ENCODE assay signal across 8 cellular contexts in the genomic region with DNA sequence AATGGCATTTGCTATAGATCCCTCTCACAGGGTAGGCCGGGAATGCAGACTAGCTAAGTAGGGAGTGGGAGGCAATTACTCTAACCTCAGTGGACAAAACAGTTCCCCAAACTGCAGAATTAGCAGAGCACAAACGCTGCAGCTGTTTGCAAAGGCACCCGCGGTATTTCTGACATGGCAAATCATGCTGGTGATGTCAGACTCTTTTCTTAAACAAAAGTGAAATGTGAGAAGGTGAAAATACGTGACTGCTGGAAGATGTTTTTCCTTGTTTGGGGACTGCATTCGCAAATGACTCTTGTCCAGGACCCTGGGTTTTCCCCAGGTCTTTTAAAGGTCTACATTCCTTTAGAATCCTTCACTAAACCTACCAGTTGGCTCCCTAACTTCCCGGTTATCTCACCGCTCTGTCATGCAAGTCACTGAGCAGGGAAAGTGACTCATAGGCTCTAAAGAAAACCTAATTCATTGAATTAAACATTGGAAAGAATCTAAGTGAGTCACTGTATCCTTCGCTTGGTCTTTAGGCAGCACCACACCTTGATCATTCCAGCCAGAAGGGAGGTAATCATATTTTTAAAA.
DNase-seq lines count a peak whose midpoint lies in the region; ATAC-seq and TF ChIP-seq lines count a peak whose summit lies in the region.

No MANE protein-coding gene starts in this region.

- peak overlapping the region in 1 of 10 donors; percentile 2 for H3K4me3 Mint-ChIP-seq in naive thymus-derived CD8-positive, alpha-beta T cell
- H3K4me3 Mint-ChIP-seq in T-cell: no peak overlapping the region

- DNase-seq in NCI-H2107 treated with DMSO at 0.1 percent for 48 hours (lab: John Stamatoyannopoulos, UW; ENCODE audit: unreplicated experiment) (peak; percentile 89), cardiac fibroblast (ENCODE audit: low read depth in 2 of 2) (peak; percentile 83 to 100), left lung (peak in 1 of 2 donors; percentile 48), OCI-LY7 (ENCODE audit: low spot score) (no peak), T-cell (no peak)
- no peak for DNase-seq in naive thymus-derived CD8-positive, alpha-beta T cell

- no peak overlapping the region for H2AFZ ChIP-seq in OCI-LY7 (ENCODE audit: low read length)

- CTCF ChIA-PET in OCI-LY7 (lab: Charles Lee; ENCODE audit: unreplicated experiment): no interaction called here
- CTCF ChIA-PET in T-cell (lab: Charles Lee): no interaction called here

- no peak overlapping the region for H3K27ac Mint-ChIP-seq in naive thymus-derived CD8-positive, alpha-beta T cell
- no peak overlapping the region for H3K27ac Mint-ChIP-seq in T-cell

- intact Hi-C loops in left lung (cut with DNase I): no loop called here
- intact Hi-C loops in OCI-LY7 (cut with micrococcal nuclease; ENCODE audit: unreplicated experiment): no loop called here

- no peaks in the 10 kb centered on the region for H3K36me3 Mint-ChIP-seq in naive thymus-derived CD8-positive, alpha-beta T cell
- no peaks in the 10 kb centered on the region for H3K36me3 Mint-ChIP-seq in T-cell

- peak overlapping the region; percentile 60 to 82 for H3K27ac ChIP-seq in left lung
- peak overlapping the region; percentile 15 for H3K27ac ChIP-seq in urinary bladder (ENCODE audit: low read depth)
- H3K27ac ChIP-seq in OCI-LY7 (ENCODE audit: low read depth, low read length, poor library complexity, severe bottlenecking): no peak overlapping the region

- H3K4me1 Mint-ChIP-seq in naive thymus-derived CD8-positive, alpha-beta T cell: peaks cover 0 to 10% (median 6%) of the 10 kb centered on the region in 4 donors
- peaks cover 3 to 11% (median 8%) of the 10 kb centered on the region in 3 donors for H3K4me1 Mint-ChIP-seq in T-cell

- H3K27me3 ChIP-seq in left lung: no peaks in the 10 kb centered on the region

- POLR2A ChIA-PET in OCI-LY7 (lab: Charles Lee): no interaction called here
- POLR2A ChIA-PET in naive thymus-derived CD8-positive, alpha-beta T cell (lab: Charles Lee): no interaction called here
- POLR2A ChIA-PET in T-cell (lab: Charles Lee): no interaction called here

- no peak overlapping the region for H3K4me2 ChIP-seq in OCI-LY7 (ENCODE audit: low read length)

- peaks cover 4 to 22% (median 12%) of the 10 kb centered on the region in 5 donors for H3K27me3 Mint-ChIP-seq in naive thymus-derived CD8-positive, alpha-beta T cell
- H3K27me3 Mint-ChIP-seq in T-cell: peaks cover 2 to 36% of the 10 kb centered on the region in 2 donors

- H3K4me3 ChIP-seq in cardiac fibroblast (replicated peaks in 1 of 2; ENCODE audit: low read depth in 2 of 2, low read length in 2 of 2) (peak overlapping the region in 1 of 2 donors; percentile 5), left lung (no peak overlapping the region), urinary bladder (ENCODE audit: low read depth, low read length) (no peak overlapping the region), OCI-LY7 (ENCODE audit: low read depth, low read length, poor library complexity, severe bottlenecking) (no peak overlapping the region)

- peak; percentile 47 for ATAC-seq in GM19023 (IDR thresholded peaks at IDR 0.05; ENCODE audit: unreplicated experiment)
- ATAC-seq in left lung: peak; percentile 81
- ATAC-seq in naive thymus-derived CD8-positive, alpha-beta T cell: no peak
- no peak for ATAC-seq in T-cell (replicated peaks in 1 of 4)

- H3K9me3 Mint-ChIP-seq in naive thymus-derived CD8-positive, alpha-beta T cell: peaks cover 0 to 4% (median 0%) of the 10 kb centered on the region in 9 donors
- no peaks in the 10 kb centered on the region for H3K9me3 Mint-ChIP-seq in T-cell

- no peaks in the 10 kb centered on the region for H3K36me3 ChIP-seq in left lung
- no peaks in the 10 kb centered on the region for H3K36me3 ChIP-seq in urinary bladder (ENCODE audit: insufficient read depth)
- H3K36me3 ChIP-seq in OCI-LY7 (ENCODE audit: insufficient read depth, low read length): no peaks in the 10 kb centered on the region

- no peaks in the 10 kb centered on the region for H3K9me2 ChIP-seq in OCI-LY7 (ENCODE audit: insufficient read depth, low read length)

- H3K9me3 ChIP-seq in left lung (no peaks in the 10 kb centered on the region), OCI-LY7 (ENCODE audit: low read length) (no peaks in the 10 kb centered on the region)

- 2% methylated on average over 9 of the region's 9 CpGs for WGBS in urinary bladder

- no TSS peak for BruUV-seq in OCI-LY7 (replicated peaks; lab: Mats Ljungman, UMichigan)

- H3K79me2 ChIP-seq in OCI-LY7 (ENCODE audit: insufficient read depth, low read depth, low read length): no peaks in the 10 kb centered on the region

- TF ChIP-seq CTCF in cardiac fibroblast (IDR thresholded peaks at IDR 0.05; ENCODE audit: low read depth, low read length) (no peak), left lung (IDR thresholded peaks at IDR 0.05) (no peak), OCI-LY7 (conservative IDR thresholded peaks at IDR 0.05; ENCODE audit: low read length) (no peak)

- no peaks in the 10 kb centered on the region for H4K20me1 ChIP-seq in OCI-LY7 (ENCODE audit: insufficient read depth, low read length)

- peaks cover 11 to 24% of the 10 kb centered on the region in 2 donors for H3K4me1 ChIP-seq in left lung
- H3K4me1 ChIP-seq in urinary bladder (ENCODE audit: insufficient read depth): no peaks in the 10 kb centered on the region
- no peaks in the 10 kb centered on the region for H3K4me1 ChIP-seq in OCI-LY7 (ENCODE audit: insufficient read depth, low read length, poor library complexity, severe bottlenecking)

Comparison
In these comparisons a context has a peak if more than half of its experiments do, and no peak if none do; other contexts are left out.
1. ATAC-seq: peak in GM19023 (single experiment) and left lung (single experiment); none in naive thymus-derived CD8-positive, alpha-beta T cell (0 of 2) and T-cell (0 of 4).
2. DNase-seq: peak in NCI-H2107 treated with DMSO at 0.1 percent for 48 hours (single experiment) and cardiac fibroblast (2 of 2); none in OCI-LY7 (single experiment), naive thymus-derived CD8-positive, alpha-beta T cell (0 of 10) and T-cell (0 of 34).